13 cellular contexts compared by ENCODE assay signal in the genomic region with DNA sequence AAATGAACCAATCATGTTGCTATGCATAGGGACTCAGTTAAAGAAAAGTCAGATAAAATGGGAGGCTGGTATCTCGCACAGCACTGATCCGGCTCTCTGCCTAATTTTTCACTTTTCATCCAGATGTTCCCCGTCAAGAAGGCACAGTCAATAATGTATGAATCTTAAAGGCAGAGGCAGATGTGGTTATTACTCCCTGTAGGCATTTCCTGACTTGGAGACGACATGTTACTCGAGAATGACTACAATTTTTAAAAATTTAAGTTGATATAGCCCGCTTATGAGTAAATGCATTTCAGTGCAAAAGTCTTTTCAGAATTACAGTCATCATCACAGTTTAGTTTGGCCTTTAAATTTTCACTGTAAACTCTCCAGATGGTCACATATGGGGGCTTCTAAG.
DNase-seq lines count a peak whose midpoint lies in the region; TF ChIP-seq lines count a peak whose summit lies in the region.
"Had no signal": no experiment of that assay in that cellular context is flagged by ENCODE, and none has a peak within 500 bp of the region (broad histone marks: within the 10 kb centered on the region; RNA-seq: fewer than 3 reads in every experiment).

No MANE protein-coding gene starts in this region.

- H3K27ac ChIP-seq in GM23248 (no peak overlapping the region), SK-N-MC (peak overlapping the region; percentile 39; the same call in 1 of the 2 replicates), RWPE1 (no peak overlapping the region)
- H3K27ac ChIP-seq: A549 had no signal

- no peak overlapping the region for H3K4me2 ChIP-seq in GM23248 (ENCODE audit: unreplicated experiment)
- H3K4me2 ChIP-seq: A549 had no signal

- CTCF ChIA-PET in RWPE1 (lab: Yijun Ruan, JAX): no interaction called here

- POLR2A ChIA-PET in RWPE1 (lab: Yijun Ruan, JAX; ENCODE audit: low non-redundant PET): no interaction called here

- H3K79me2 ChIP-seq in GM23248 (ENCODE audit: insufficient read depth): no peaks in the 10 kb centered on the region

- H4K20me1 ChIP-seq in GM23248 (ENCODE audit: insufficient read depth): no peaks in the 10 kb centered on the region

- H3F3A ChIP-seq in GM23248 (ENCODE audit: insufficient read depth): no peaks in the 10 kb centered on the region

- peak overlapping the region; percentile 32; the same call in 1 of the 2 replicates for H2AFZ ChIP-seq in GM23248

- DNase-seq in GM23248 (peak; percentile 17), SK-N-MC (ENCODE audit: low read depth, low spot score) (peak; percentile 12), fibroblast of pulmonary artery (ENCODE audit: low read depth) (peak; percentile 54), MG63 (no peak), RWPE1 (ENCODE audit: low spot score) (no peak), SKM-1 (lab: John Stamatoyannopoulos, UW; ENCODE audit: unreplicated experiment) (no peak)
- DNase-seq: BE2C; Caco-2; CD8-positive, alpha-beta memory T cell; GF-D8; HFFc6 had no signal

- H3K36me3 ChIP-seq in GM23248 (ENCODE audit: low read depth): no peaks in the 10 kb centered on the region
- H3K36me3 ChIP-seq in SK-N-MC (ENCODE audit: insufficient read depth, low read length): no peaks in the 10 kb centered on the region
- H3K36me3 ChIP-seq in MG63: no peaks in the 10 kb centered on the region
- H3K36me3 ChIP-seq: BE2C, HAP-1 had no signal

- H3K9me3 ChIP-seq in GM23248 (ENCODE audit: low read depth): no peaks in the 10 kb centered on the region
- no peaks in the 10 kb centered on the region for H3K9me3 ChIP-seq in SK-N-MC (ENCODE audit: low read depth, low read length)
- no peaks in the 10 kb centered on the region for H3K9me3 ChIP-seq in MG63
- H3K9me3 ChIP-seq: BE2C, Caco-2, HAP-1 had no signal

- H3K9ac ChIP-seq in GM23248: no peak overlapping the region
- no peak overlapping the region for H3K9ac ChIP-seq in SK-N-MC (ENCODE audit: insufficient read length)

- 31 to 34% methylated on average over 6 of the region's 6 CpGs for WGBS in GM23248 (ENCODE audit: low coverage in 1 of 2, low lambda C conversion rate in 2 of 2, missing lambda C conversion rate in 2 of 2), 2 experiments

- H3K9me2 ChIP-seq in GM23248 (ENCODE audit: insufficient read depth): no peaks in the 10 kb centered on the region

- no peak for TF ChIP-seq CTCF in fibroblast of pulmonary artery (IDR thresholded peaks at IDR 0.05; ENCODE audit: low read length, missing control alignments)
- no peak for TF ChIP-seq CTCF in RWPE1 (conservative IDR thresholded peaks at IDR 0.05; ENCODE audit: low read depth)

- H3K27me3 ChIP-seq in GM23248 (replicated peaks; ENCODE audit: insufficient read depth) (peaks cover 13% of the 10 kb centered on the region; the same call in 1 of the 2 replicates), MG63 (no peaks in the 10 kb centered on the region)
- H3K27me3 ChIP-seq: BE2C had no signal

- in situ Hi-C loops in GM23248 (cut with MboI): no loop called here

- peaks cover 7% of the 10 kb centered on the region; the same call in 1 of the 2 replicates for H3K4me1 ChIP-seq in GM23248 (ENCODE audit: insufficient read depth)
- H3K4me1 ChIP-seq: A549, BE2C, Caco-2, HAP-1 had no signal

- no peak overlapping the region for H3K4me3 ChIP-seq in GM23248
- H3K4me3 ChIP-seq in SK-N-MC: peak overlapping the region; percentile 11; the same call in 1 of the 2 replicates
- no peak overlapping the region for H3K4me3 ChIP-seq in fibroblast of pulmonary artery (replicated peaks; ENCODE audit: low read depth, low read length)
- H3K4me3 ChIP-seq in MG63: no peak overlapping the region
- H3K4me3 ChIP-seq: A549, HAP-1 had no signal

Comparison
In these comparisons a context has a peak if more than half of its experiments do, and no peak if none do; other contexts are left out.
1. DNase-seq: peak in GM23248 (single experiment), SK-N-MC (single experiment) and fibroblast of pulmonary artery (single experiment); none in MG63 (single experiment), RWPE1 (single experiment) and SKM-1 (single experiment).